ENCODE assay signal across 28 cellular contexts in the genomic region with DNA sequence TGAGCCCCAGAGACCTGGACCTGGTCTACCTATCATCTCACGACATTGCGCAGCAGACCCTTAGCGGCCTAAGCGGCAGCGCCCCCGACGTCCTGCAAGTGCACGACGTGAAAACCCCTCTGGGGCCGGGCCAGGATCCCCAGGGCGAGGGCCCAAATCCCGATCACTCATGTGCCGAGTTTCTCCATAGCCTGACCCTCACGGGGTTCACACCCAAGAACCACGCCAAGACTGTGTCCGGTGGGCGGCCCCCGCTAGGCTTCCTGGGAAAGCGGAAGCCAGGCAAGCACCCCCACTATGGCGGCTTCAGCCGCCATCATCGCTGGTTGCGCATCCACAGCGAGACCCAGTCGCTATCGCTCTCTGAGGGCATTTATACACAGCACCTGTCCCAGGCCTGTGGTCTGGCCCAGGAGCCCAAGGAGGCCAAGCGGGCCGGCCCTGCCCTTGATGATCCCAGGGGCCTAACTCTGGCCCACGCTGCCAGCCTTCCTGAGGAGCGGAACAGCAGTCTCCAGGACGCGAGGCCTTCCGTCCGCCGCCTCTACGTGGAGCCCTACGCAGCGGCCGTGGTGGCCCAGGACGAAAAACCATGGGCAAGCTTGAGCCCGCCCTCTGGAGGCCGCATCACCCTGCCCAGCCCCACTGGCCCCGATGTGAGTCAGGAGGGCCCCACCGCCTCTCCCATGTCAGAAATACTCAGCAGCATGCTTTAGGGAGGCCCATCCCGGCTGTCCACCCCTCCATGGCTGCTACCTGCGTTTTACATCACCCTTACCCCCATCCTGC.
"Had no signal": no experiment of that assay in that cellular context is flagged by ENCODE, and none has a peak within 500 bp of the region (broad histone marks: within the 10 kb centered on the region; RNA-seq: fewer than 3 reads in every experiment).

No MANE protein-coding gene starts in this region.

- ATAC-seq: activated CD4-positive, alpha-beta T cell treated with anti-CD3 and anti-CD28 coated beads for 36 hours; activated T-helper 17 cell treated with anti-CD3 and anti-CD28 coated beads, Interleukin-2, amount 50 U/mL, for 72 hours; effector memory CD8-positive, alpha-beta T cell; left ventricle myocardium superior; pancreas; right cardiac atrium; stimulated activated naive B cell treated with anti-CD40 and anti-IgM and Interleukin-4, amounts not matched to agents 10 μg/mL and 1 μg/mL and 100 μg/mL, for 72 hours had no signal

- DNase-seq: activated CD4-positive, alpha-beta T cell treated with anti-CD3 and anti-CD28 coated beads for 36 hours; activated CD4-positive, alpha-beta T cell treated with anti-CD3 and anti-CD28 coated beads, Interleukin-2, amount 50 U/mL, for 4 hours; activated CD8-positive, alpha-beta memory T cell treated with anti-CD3 and anti-CD28 coated beads for 24 hours; activated CD8-positive, alpha-beta memory T cell treated with anti-CD3 and anti-CD28 coated beads, Interleukin-2, amount 50 U/mL, for 4 hours; activated T-cell treated with anti-CD3 and anti-CD28 coated beads, Interleukin-2, amount 50 U/mL, for 24 hours; adrenal gland; brain microvascular endothelial cell; colonic mucosa; dorsolateral prefrontal cortex; effector memory CD8-positive, alpha-beta T cell; glutamatergic neuron; left ventricle myocardium superior; stimulated activated CD4-positive, alpha-beta T cell treated with anti-CD3 and anti-CD28 coated beads, Interleukin-2, amount 100 ng/mL, for 24 hours; stimulated activated naive B cell treated with anti-CD40 and anti-IgM and Interleukin-4, amounts not matched to agents 10 μg/mL and 1 μg/mL and 100 μg/mL, for 72 hours; T-helper 1 cell; T-helper 9 cell had no signal

- H3K36me3 Mint-ChIP-seq: activated naive CD8-positive, alpha-beta T cell; memory B cell; stimulated activated naive B cell treated with anti-CD40 and anti-IgM and Interleukin-4, amounts not matched to agents 10 μg/mL and 1 μg/mL and 100 μg/mL, for 72 hours had no signal

- H3K4me3 ChIP-seq: adrenal gland, ascending aorta, colonic mucosa, dorsolateral prefrontal cortex, esophagus muscularis mucosa, hepatocyte, pancreas, thoracic aorta, upper lobe of left lung had no signal

- H3K4me3 Mint-ChIP-seq: activated CD4-positive, alpha-beta T cell treated with anti-CD3 and anti-CD28 coated beads for 36 hours; activated naive CD8-positive, alpha-beta T cell; activated T-cell treated with anti-CD3 and anti-CD28 coated beads, Interleukin-2, amount 50 U/mL, for 24 hours; activated T-helper 17 cell treated with anti-CD3 and anti-CD28 coated beads, Interleukin-2, amount 50 U/mL, for 72 hours; central memory CD8-positive, alpha-beta T cell; effector memory CD8-positive, alpha-beta T cell; memory B cell; nephron; stimulated activated naive B cell treated with anti-CD40 and anti-IgM and Interleukin-4, amounts not matched to agents 10 μg/mL and 1 μg/mL and 100 μg/mL, for 72 hours had no signal

- H3K27me3 Mint-ChIP-seq: activated naive CD8-positive, alpha-beta T cell; activated T-cell treated with anti-CD3 and anti-CD28 coated beads, Interleukin-2, amount 50 U/mL, for 24 hours; stimulated activated naive B cell treated with anti-CD40 and anti-IgM and Interleukin-4, amounts not matched to agents 10 μg/mL and 1 μg/mL and 100 μg/mL, for 72 hours had no signal

- H3K9me3 Mint-ChIP-seq: activated T-cell treated with anti-CD3 and anti-CD28 coated beads, Interleukin-2, amount 50 U/mL, for 24 hours; activated T-helper 17 cell treated with anti-CD3 and anti-CD28 coated beads, Interleukin-2, amount 50 U/mL, for 72 hours; central memory CD8-positive, alpha-beta T cell; effector memory CD8-positive, alpha-beta T cell; memory B cell; nephron; stimulated activated naive B cell treated with anti-CD40 and anti-IgM and Interleukin-4, amounts not matched to agents 10 μg/mL and 1 μg/mL and 100 μg/mL, for 72 hours had no signal

- H3K4me1 Mint-ChIP-seq: activated CD4-positive, alpha-beta T cell treated with anti-CD3 and anti-CD28 coated beads for 36 hours; activated T-helper 17 cell treated with anti-CD3 and anti-CD28 coated beads, Interleukin-2, amount 50 U/mL, for 72 hours; central memory CD8-positive, alpha-beta T cell; memory B cell; nephron; stimulated activated naive B cell treated with anti-CD40 and anti-IgM and Interleukin-4, amounts not matched to agents 10 μg/mL and 1 μg/mL and 100 μg/mL, for 72 hours had no signal

- H3K27ac Mint-ChIP-seq: activated CD4-positive, alpha-beta T cell treated with anti-CD3 and anti-CD28 coated beads for 36 hours; activated naive CD8-positive, alpha-beta T cell; activated T-cell treated with anti-CD3 and anti-CD28 coated beads, Interleukin-2, amount 50 U/mL, for 24 hours; activated T-helper 17 cell treated with anti-CD3 and anti-CD28 coated beads, Interleukin-2, amount 50 U/mL, for 72 hours; effector memory CD8-positive, alpha-beta T cell; memory B cell; nephron; stimulated activated naive B cell treated with anti-CD40 and anti-IgM and Interleukin-4, amounts not matched to agents 10 μg/mL and 1 μg/mL and 100 μg/mL, for 72 hours had no signal
